19 cellular contexts compared by ENCODE assay signal in the genomic region with DNA sequence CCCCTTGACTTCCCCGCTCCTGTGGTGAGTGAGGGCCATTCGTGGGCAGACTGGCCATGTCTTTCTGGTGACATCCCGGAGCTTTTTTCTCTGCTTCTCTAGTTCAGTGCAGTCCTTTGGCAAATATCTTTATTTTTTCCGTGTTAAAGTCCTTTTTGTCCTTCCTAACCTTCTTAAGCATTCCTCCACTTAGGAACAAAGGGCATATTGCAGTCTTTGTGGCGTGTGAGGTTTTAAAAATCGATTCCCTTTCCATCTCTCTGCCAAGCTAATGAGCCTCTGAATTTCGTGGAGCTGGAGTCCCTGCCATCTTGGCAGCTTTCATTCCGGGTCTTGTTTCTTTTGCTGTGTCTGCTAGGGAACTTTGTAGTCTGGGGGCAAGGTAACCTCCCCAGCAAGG. TPM values are rescaled to one million over a fixed set of nuclear protein-coding genes. Genes with fewer than 3 reads are reported as not detected.
DNase-seq lines count a peak whose midpoint lies in the region; ATAC-seq and TF ChIP-seq lines count a peak whose summit lies in the region.
"Had no signal": no experiment of that assay in that cellular context is flagged by ENCODE, and none has a peak within 500 bp of the region (broad histone marks: within the 10 kb centered on the region; RNA-seq: fewer than 3 reads in every experiment).

No MANE protein-coding gene starts in this region.

- ATAC-seq in natural killer cell = no peak
- ATAC-seq in natural killer cell treated with Interleukin-12 subunit alpha and Interleukin-12 subunit beta and Interleukin-15 and Interleukin-18, amount 100 ng/mL, for 72 hours = no peak
- ATAC-seq in Panc1 = no peak
- ATAC-seq in HG03520 (IDR thresholded peaks at IDR 0.05; ENCODE audit: unreplicated experiment) = no peak
- ATAC-seq in mucosa of descending colon = no peak
- ATAC-seq: gastroesophageal sphincter, PC-3 had no signal

- WGBS in liver = 40% methylated on average over 8 of the region's 8 CpGs

- intact Hi-C loops in natural killer cell (cut with micrococcal nuclease) = no loop called here
- intact Hi-C loops in Panc1 (cut with micrococcal nuclease; ENCODE audit: unreplicated experiment) = no loop called here
- intact Hi-C loops in mucosa of descending colon (cut with DNase I, micrococcal nuclease) = no loop called here

- no peak for TF ChIP-seq CTCF in natural killer cell (IDR thresholded peaks at IDR 0.05)
- no peak for TF ChIP-seq CTCF in Panc1 (IDR thresholded peaks at IDR 0.05)
- no peak for TF ChIP-seq CTCF in liver (IDR thresholded peaks at IDR 0.05; ENCODE audit: low read depth, low read length, missing input control)
- no peak for TF ChIP-seq CTCF in mucosa of descending colon (IDR thresholded peaks at IDR 0.05)

- in situ Hi-C loops in Panc1 (cut with HindIII; ENCODE audit: low pct_unique_long_range_greater_than_20kb, low sequenced_read_pairs) = no loop called here

- H3K36me3 Mint-ChIP-seq in natural killer cell = no peaks in the 10 kb centered on the region
- H3K36me3 Mint-ChIP-seq in natural killer cell treated with Interleukin-12 subunit alpha and Interleukin-12 subunit beta and Interleukin-15 and Interleukin-18, amount 100 ng/mL, for 72 hours = peaks cover 4% of the 10 kb centered on the region

- peak overlapping the region; percentile 17 for H3K4me3 Mint-ChIP-seq in natural killer cell
- H3K4me3 Mint-ChIP-seq in natural killer cell treated with Interleukin-12 subunit alpha and Interleukin-12 subunit beta and Interleukin-15 and Interleukin-18, amount 100 ng/mL, for 72 hours = no peak overlapping the region

- H3K4me1 ChIP-seq in Panc1 (ENCODE audit: control insufficient read depth, insufficient read depth, low read length) (peaks cover 52% of the 10 kb centered on the region), liver (ENCODE audit: control insufficient read depth in 4 of 4, insufficient read depth in 4 of 4, low read length in 3 of 4) (peaks cover 22 to 64% (median 57%) of the 10 kb centered on the region in 4 donors), mucosa of descending colon (ENCODE audit: low read depth) (peaks cover 49% of the 10 kb centered on the region)

- TF ChIP-seq RAD21 in liver (IDR thresholded peaks at IDR 0.05) = no peak

- no TSS peak for BruUV-seq in Panc1 (replicated peaks; lab: Mats Ljungman, UMichigan)

- CTCF ChIA-PET in Panc1 (lab: Charles Lee) = interaction anchor here (0.5 kb wide), 1 partner anchor 1951 kb away, joined by 4 read pairs; no protein-coding TSS in a partner anchor

- no peak overlapping the region for H3K9ac ChIP-seq in liver (ENCODE audit: low read depth in 1 of 2, low read length in 2 of 2)

- no peaks in the 10 kb centered on the region for H3K27me3 ChIP-seq in Panc1 (ENCODE audit: control insufficient read depth, insufficient read depth, low read length)
- H3K27me3 ChIP-seq in liver (ENCODE audit: control insufficient read depth in 4 of 4, insufficient read depth in 4 of 4, low read length in 3 of 4) = no peaks in the 10 kb centered on the region
- H3K27me3 ChIP-seq: esophagus muscularis mucosa, gastroesophageal sphincter had no signal

- H3K9me3 ChIP-seq in Panc1 (ENCODE audit: control insufficient read depth, insufficient read depth, low read depth, low read length) (no peaks in the 10 kb centered on the region), liver (ENCODE audit: control insufficient read depth in 4 of 4, low read length in 3 of 4) (no peaks in the 10 kb centered on the region), mucosa of descending colon (no peaks in the 10 kb centered on the region)
- H3K9me3 ChIP-seq: esophagus muscularis mucosa, gastroesophageal sphincter had no signal

- H3K4me3 ChIP-seq in Panc1 (ENCODE audit: low read depth in 2 of 2, low read length in 2 of 2) (no peak overlapping the region), liver (ENCODE audit: low read depth in 1 of 3, low read length in 3 of 3) (no peak overlapping the region), mucosa of descending colon (no peak overlapping the region)
- H3K4me3 ChIP-seq: esophagus muscularis mucosa, gastroesophageal sphincter had no signal

- H3K27ac ChIP-seq in Panc1 (ENCODE audit: low read length) (peak overlapping the region; percentile 31; the same call in 1 of the 2 replicates), liver (ENCODE audit: low read depth in 1 of 2, low read length in 2 of 2) (peak overlapping the region in 1 of 2 donors; percentile 9)

- no peak overlapping the region for H3K27ac Mint-ChIP-seq in natural killer cell
- no peak overlapping the region for H3K27ac Mint-ChIP-seq in natural killer cell treated with Interleukin-12 subunit alpha and Interleukin-12 subunit beta and Interleukin-15 and Interleukin-18, amount 100 ng/mL, for 72 hours

- H3K36me3 ChIP-seq in Panc1 (ENCODE audit: control insufficient read depth, insufficient read depth, low read length) (no peaks in the 10 kb centered on the region), liver (ENCODE audit: control insufficient read depth in 4 of 4, insufficient read depth in 3 of 4, low read depth in 1 of 4, low read length in 3 of 4) (peaks cover 3 to 14% (median 9%) of the 10 kb centered on the region in 4 donors), mucosa of descending colon (ENCODE audit: low read depth) (peaks cover 8% of the 10 kb centered on the region)

- no peak for DNase-seq in natural killer cell
- DNase-seq in natural killer cell treated with Interleukin-12 subunit alpha and Interleukin-12 subunit beta and Interleukin-15 and Interleukin-18, amount 100 ng/mL, for 72 hours (ENCODE audit: low spot score) = no peak
- DNase-seq in Panc1 (ENCODE audit: low read depth, low spot score) = no peak
- DNase-seq in NCI-H1092 (lab: John Stamatoyannopoulos, UW) = no peak
- no peak for DNase-seq in CD1c-positive myeloid dendritic cell (ENCODE audit: extremely low spot score)
- DNase-seq in mucosa of descending colon = no peak
- DNase-seq: activated effector memory CD4-positive, alpha-beta T cell treated with anti-CD3 and anti-CD28 coated beads, Interleukin-2, amount 50 U/mL, for 16 hours; effector CD8-positive, alpha-beta T cell; Karpas-422; midbrain; NCI-H1105 treated with DMSO at 0.1 percent for 48 hours; NCI-H774; nucleus accumbens; PC-3; stimulated activated CD4-positive, alpha-beta T cell treated with anti-CD3 and anti-CD28 coated beads, Interleukin-15, amount 100 ng/mL, for 24 hours had no signal

- H3K4me1 Mint-ChIP-seq in natural killer cell = peaks cover 49 to 57% of the 10 kb centered on the region in 2 donors
- H3K4me1 Mint-ChIP-seq in natural killer cell treated with Interleukin-12 subunit alpha and Interleukin-12 subunit beta and Interleukin-15 and Interleukin-18, amount 100 ng/mL, for 72 hours (ENCODE audit: low read depth in 2 of 2) = peaks cover 34 to 40% of the 10 kb centered on the region in 2 donors

- POLR2A ChIA-PET in Panc1 (lab: Charles Lee) = interaction anchor here (0.6 kb wide), 1 partner anchor 61 kb away, joined by 3 read pairs; no protein-coding TSS in a partner anchor

- H3K9me3 Mint-ChIP-seq in natural killer cell = no peaks in the 10 kb centered on the region
- H3K9me3 Mint-ChIP-seq in natural killer cell treated with Interleukin-12 subunit alpha and Interleukin-12 subunit beta and Interleukin-15 and Interleukin-18, amount 100 ng/mL, for 72 hours = no peaks in the 10 kb centered on the region

- no peaks in the 10 kb centered on the region for H3K27me3 Mint-ChIP-seq in natural killer cell (ENCODE audit: low read depth in 2 of 2)
- no peaks in the 10 kb centered on the region for H3K27me3 Mint-ChIP-seq in natural killer cell treated with Interleukin-12 subunit alpha and Interleukin-12 subunit beta and Interleukin-15 and Interleukin-18, amount 100 ng/mL, for 72 hours

TF ChIP-seq in liver, 16 proteins besides CTCF, POLR2A, EP300 and RAD21 (continues in another document):
- TF ChIP-seq YY1 (IDR thresholded peaks at IDR 0.05) (peak; percentile 15), EGR1 (IDR thresholded peaks at IDR 0.05; ENCODE audit: low read depth in 2 of 2) (no peak)

RNA-seq across cellular contexts. Expression of gene CNNM3, which starts 5.0 kb away (rescaled TPM):
- total RNA-seq in natural killer cell = 10 to 100 TPM; 33.8 to 55.2 (median 45.6) TPM
- total RNA-seq in natural killer cell treated with Interleukin-12 subunit alpha and Interleukin-12 subunit beta and Interleukin-15 and Interleukin-18, amount 100 ng/mL, for 72 hours = 10 to 100 TPM; 15.7 to 32.9 TPM
- total RNA-seq in Panc1 (2021; ENCODE audit: unreplicated experiment) = 34.0 TPM
- 27.5 TPM for polyA plus RNA-seq in Panc1 (2012; ENCODE audit: insufficient read length)
- total RNA-seq in liver = 10 to 100 TPM; 17.0 to 19.8 TPM
- polyA plus RNA-seq in liver = 10 to 100 TPM; 10.0 to 15.2 TPM
- 10 to 100 TPM; 21.2 to 35.5 (median 33.4) TPM for total RNA-seq in mucosa of descending colon

RNA-seq across cellular contexts. Expression of gene ANKRD23, which starts 22.7 kb away (rescaled TPM):
- total RNA-seq in natural killer cell = 10 to 100 TPM in 2 of 3 donors, 1 to 10 TPM in 1; 8.3 to 11.2 (median 10.1) TPM
- 10 to 100 TPM in 1 of 2 donors, 1 to 10 TPM in 1; 7.4 to 12.9 TPM for total RNA-seq in natural killer cell treated with Interleukin-12 subunit alpha and Interleukin-12 subunit beta and Interleukin-15 and Interleukin-18, amount 100 ng/mL, for 72 hours
- total RNA-seq in Panc1 (2021; ENCODE audit: unreplicated experiment) = 3.2 TPM
- 2.6 TPM for polyA plus RNA-seq in Panc1 (2012; ENCODE audit: insufficient read length)
- 1 to 10 TPM; 1.4 to 4.2 TPM for total RNA-seq in liver
- 1 to 10 TPM in 1 of 2 donors, under 1 TPM in 1; 0.82 to 2.4 TPM for polyA plus RNA-seq in liver
- total RNA-seq in mucosa of descending colon = 1 to 10 TPM; 3.2 to 5.1 (median 4.9) TPM

RNA-seq across cellular contexts. Expression of gene ANKRD39, which starts 36.7 kb away (rescaled TPM):
- total RNA-seq in natural killer cell = 10 to 100 TPM; 15.5 to 22.3 (median 21.6) TPM
- total RNA-seq in natural killer cell treated with Interleukin-12 subunit alpha and Interleukin-12 subunit beta and Interleukin-15 and Interleukin-18, amount 100 ng/mL, for 72 hours = 10 to 100 TPM; 27.8 to 41.7 TPM
- 24.4 TPM for total RNA-seq in Panc1 (2021; ENCODE audit: unreplicated experiment)
- 40.1 TPM for polyA plus RNA-seq in Panc1 (2012; ENCODE audit: insufficient read length)
- total RNA-seq in liver = 1 to 10 TPM; 4.7 to 9.3 TPM
- polyA plus RNA-seq in liver = 10 to 100 TPM; 12.1 to 22.7 TPM
- total RNA-seq in mucosa of descending colon = 10 to 100 TPM; 11.2 to 14.1 (median 12.2) TPM

RNA-seq across cellular contexts. Expression of gene SEMA4C, which starts 48.8 kb away (rescaled TPM):
- total RNA-seq in natural killer cell (10 to 100 TPM; 51.8 to 78.1 (median 65.8) TPM), Panc1 (2021; ENCODE audit: unreplicated experiment) (40.2 TPM), liver (10 to 100 TPM; 13.3 to 23.2 TPM), mucosa of descending colon (10 to 100 TPM; 14.4 to 83.8 (median 17.5) TPM)
- 10 to 100 TPM; 17.0 to 18.0 TPM for total RNA-seq in natural killer cell treated with Interleukin-12 subunit alpha and Interleukin-12 subunit beta and Interleukin-15 and Interleukin-18, amount 100 ng/mL, for 72 hours
- polyA plus RNA-seq in Panc1 (2012; ENCODE audit: insufficient read length) = 54.0 TPM
- 10 to 100 TPM in 1 of 2 donors, 1 to 10 TPM in 1; 3.7 to 13.0 TPM for polyA plus RNA-seq in liver
